Comparison of ENCODE assay signal across 8 cellular contexts in genomic region chr6:37130704-37131103, GRCh38. TPM values are rescaled to one million over a fixed set of nuclear protein-coding genes. Genes with fewer than 3 reads are reported as not detected.
DNase-seq lines count a peak whose midpoint lies in the region; ATAC-seq, FAIRE-seq and TF ChIP-seq lines count a peak whose summit lies in the region.

No MANE protein-coding gene starts in this region.

- POLR2A ChIA-PET in HEK293T (lab: Yijun Ruan, JAX): interaction anchor here (0.7 to 2.0 kb wide), 4 partner anchors 8 to 40 kb away, joined by 3 to 11 read pairs (median 4); partner anchors contain the start of gene PIM1

- CTCF ChIA-PET in HEK293T (lab: Yijun Ruan, JAX): interaction anchor here (0.8 to 1.0 kb wide), 2 partner anchors 41 to 80 kb away, joined by 4 to 6 read pairs; no protein-coding TSS in a partner anchor

- FAIRE-seq in RCC 7860 (lab: Jason Lieb, UNC): no peak

- H3K4me3 ChIP-seq in foreskin fibroblast (ENCODE audit: low read depth in 1 of 2, low read length in 2 of 2): no peak overlapping the region

- ATAC-seq in omental fat pad (ENCODE audit: low FRiP score) (no peak), HG02798 (IDR thresholded peaks at IDR 0.05; ENCODE audit: poor library complexity, unreplicated experiment) (no peak)

- DNase-seq in GF-D8 (lab: John Stamatoyannopoulos, UW) (peak; percentile 23), RCC 7860 (ENCODE audit: low spot score) (peak; percentile 18), foreskin fibroblast (peak; percentile 46 to 69), omental fat pad (ENCODE audit: low spot score) (peak; percentile 40), HEK293T (ENCODE audit: extremely low spot score) (no peak), HK-2 (ENCODE audit: unreplicated experiment) (no peak)
- DNase-seq in activated T-cell treated with anti-CD3 and anti-CD28 coated beads, Interleukin-2, amount 50 U/mL, for 1 hour: no peak

- TF ChIP-seq CTCF in foreskin fibroblast (IDR thresholded peaks at IDR 0.05; ENCODE audit: low read depth, low read length) (no peak), omental fat pad (IDR thresholded peaks at IDR 0.05) (no peak)

TF ChIP-seq in HEK293T, 16 proteins besides CTCF, POLR2A, EP300 and RAD21:
- TF ChIP-seq ELF4 (IDR thresholded peaks at IDR 0.05): no peak
- TF ChIP-seq SUZ12 (IDR thresholded peaks at IDR 0.05): no peak
- no peak for TF ChIP-seq FOXA1 (IDR thresholded peaks at IDR 0.05)
- no peak for TF ChIP-seq ARNT (IDR thresholded peaks at IDR 0.05)
- TF ChIP-seq LEF1 (IDR thresholded peaks at IDR 0.05; ENCODE audit: borderline replicate concordance): no peak
- TF ChIP-seq TARDBP (IDR thresholded peaks at IDR 0.05): no peak
- no peak for TF ChIP-seq CTBP1 (IDR thresholded peaks at IDR 0.05; ENCODE audit: borderline replicate concordance)
- no peak for TF ChIP-seq PKNOX1 (IDR thresholded peaks at IDR 0.05)
- TF ChIP-seq BHLHE40 (IDR thresholded peaks at IDR 0.05; ENCODE audit: borderline replicate concordance): no peak
- TF ChIP-seq FOXM1 (IDR thresholded peaks at IDR 0.05; ENCODE audit: borderline replicate concordance): no peak
- no peak for TF ChIP-seq L3MBTL2 (conservative IDR thresholded peaks at IDR 0.05)
- TF ChIP-seq HDGF (IDR thresholded peaks at IDR 0.05; ENCODE audit: borderline replicate concordance): no peak

RNA-seq across cellular contexts. Expression of gene PIM1, which starts 39.2 kb away (rescaled TPM):
- 100 to 1,000 TPM in 2 of 4 donors, 10 to 100 TPM in 2; 37.5 to 291 (median 130) TPM for total RNA-seq in omental fat pad

Comparison
In these comparisons a context has a peak if more than half of its experiments do, and no peak if none do; other contexts are left out.
1. DNase-seq: peak in GF-D8 (single experiment), RCC 7860 (single experiment), foreskin fibroblast (2 of 2) and omental fat pad (single experiment); none in HEK293T (single experiment), HK-2 (single experiment) and activated T-cell treated with anti-CD3 and anti-CD28 coated beads, Interleukin-2, amount 50 U/mL, for 1 hour (single experiment).